ENCODE assay signal across 15 cellular contexts in the genomic region with DNA sequence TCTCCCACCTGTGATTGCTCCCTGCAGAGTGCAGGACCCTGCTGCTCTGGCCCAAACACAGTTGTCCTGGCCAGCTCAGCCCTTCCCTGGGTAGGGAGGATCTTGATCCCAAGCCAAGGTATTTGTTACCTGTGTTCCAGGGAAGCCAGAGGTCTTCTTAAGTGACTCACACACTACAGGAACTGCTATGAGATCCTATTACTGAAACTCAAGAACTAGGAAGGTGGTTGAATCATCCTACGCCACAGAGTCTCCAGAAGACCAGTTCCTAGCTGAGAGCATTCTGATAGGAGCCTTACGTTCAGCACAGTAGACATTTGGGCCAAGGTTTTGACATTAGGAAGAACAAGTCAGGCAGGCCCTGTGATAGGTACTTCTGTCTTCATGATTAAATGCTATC. TPM values are rescaled to one million over a fixed set of nuclear protein-coding genes. Genes with fewer than 3 reads are reported as not detected.
DNase-seq lines count a peak whose midpoint lies in the region; ATAC-seq and TF ChIP-seq lines count a peak whose summit lies in the region.
"Had no signal": no experiment of that assay in that cellular context is flagged by ENCODE, and none has a peak within 500 bp of the region (broad histone marks: within the 10 kb centered on the region; RNA-seq: fewer than 3 reads in every experiment).

No MANE protein-coding gene starts in this region.

- in situ Hi-C loops in mammary epithelial cell (cut with MboI; ENCODE audit: low sequenced_read_pairs in 2 of 2), result loop anchor here in 1 of 2 donors (5.0 kb wide), 1 partner anchor 34 kb away; no protein-coding TSS in a partner anchor

- BruUV-seq in Calu3 (replicated peaks; lab: Mats Ljungman, UMichigan) (no TSS peak), mammary epithelial cell (replicated peaks; lab: Mats Ljungman, UMichigan) (no TSS peak)

- peaks cover 45% of the 10 kb centered on the region for H3K4me1 Mint-ChIP-seq in Calu3 (ENCODE audit: low read depth, unreplicated experiment)
- H3K4me1 Mint-ChIP-seq: activated CD4-positive, alpha-beta T cell treated with anti-CD3 and anti-CD28 coated beads for 36 hours had no signal

- H3K4me1 ChIP-seq in mammary epithelial cell (ENCODE audit: insufficient read depth, low read length), result peaks cover 52% of the 10 kb centered on the region

- H3K4me3 Mint-ChIP-seq in Calu3 (ENCODE audit: low read depth, unreplicated experiment), result peak overlapping the region; percentile 51
- H3K4me3 Mint-ChIP-seq: activated CD4-positive, alpha-beta T cell treated with anti-CD3 and anti-CD28 coated beads for 36 hours; immature natural killer cell; T-helper 1 cell treated with Interleukin-12 subunit alpha and Interleukin-12 subunit beta and Interleukin-4 antibody, amounts not matched to agents 30 μg/mL and 1 μg/mL, for 36 hours had no signal

- no peak overlapping the region for H3K9ac ChIP-seq in mammary epithelial cell (ENCODE audit: insufficient read depth, low read length)

- H3K27me3 ChIP-seq in mammary epithelial cell (ENCODE audit: insufficient read depth, low read length), result no peaks in the 10 kb centered on the region
- H3K27me3 ChIP-seq: adrenal gland had no signal

- ATAC-seq in HG02588 (IDR thresholded peaks at IDR 0.05; ENCODE audit: unreplicated experiment), result no peak
- ATAC-seq in HG03097 (IDR thresholded peaks at IDR 0.05; ENCODE audit: low FRiP score, unreplicated experiment), result no peak
- ATAC-seq: activated CD4-positive, alpha-beta T cell treated with anti-CD3 and anti-CD28 coated beads for 36 hours; GM12878 had no signal

- intact Hi-C loops in Calu3 (cut with micrococcal nuclease; ENCODE audit: unreplicated experiment) (no loop called here), mammary epithelial cell (cut with micrococcal nuclease) (loop anchor here (1.0 kb wide), 1 partner anchor 23 kb away; no protein-coding TSS in a partner anchor)

- H3K4me3 ChIP-seq in mammary epithelial cell (replicated peaks in 1 of 3; ENCODE audit: insufficient read depth in 1 of 3, low read depth in 2 of 3, low read length in 3 of 3), result no peak overlapping the region
- H3K4me3 ChIP-seq: adrenal gland, GM12878 had no signal

- H3K79me2 ChIP-seq in mammary epithelial cell (ENCODE audit: insufficient read depth, low read length), result no peaks in the 10 kb centered on the region

- peaks cover 4% of the 10 kb centered on the region for H3K27me3 Mint-ChIP-seq in Calu3 (ENCODE audit: unreplicated experiment)

- dilution Hi-C loops in mammary epithelial cell (cut with HindIII; ENCODE audit: low sequenced_read_pairs), result no loop called here

- no peaks in the 10 kb centered on the region for H3K36me3 ChIP-seq in mammary epithelial cell (ENCODE audit: insufficient read depth, low read length)
- H3K36me3 ChIP-seq: adrenal gland had no signal

- no peaks in the 10 kb centered on the region for H3K9me3 ChIP-seq in mammary epithelial cell (replicated peaks; ENCODE audit: insufficient read depth, low read length)
- H3K9me3 ChIP-seq: adrenal gland had no signal

- no peaks in the 10 kb centered on the region for H4K20me1 ChIP-seq in mammary epithelial cell (ENCODE audit: insufficient read depth, low read length)

- no peaks in the 10 kb centered on the region for H3K9me3 Mint-ChIP-seq in Calu3 (ENCODE audit: low read depth, unreplicated experiment)
- H3K9me3 Mint-ChIP-seq: immature natural killer cell; T-helper 1 cell treated with Interleukin-12 subunit alpha and Interleukin-12 subunit beta and Interleukin-4 antibody, amounts not matched to agents 30 μg/mL and 1 μg/mL, for 36 hours had no signal

- peak; percentile 72 for DNase-seq in Calu3
- DNase-seq in M059J (ENCODE audit: low read depth), result peak; percentile 92
- peak; percentile 97 for DNase-seq in mammary epithelial cell
- peak; percentile 23 for DNase-seq in mucosa of gallbladder (ENCODE audit: low spot score)
- no peak for DNase-seq in cortex of kidney (lab: John Stamatoyannopoulos, UW)
- no peak for DNase-seq in globus pallidus (ENCODE audit: low spot score)
- DNase-seq: adrenal gland, DND-41, immature natural killer cell had no signal

- TF ChIP-seq CTCF in Calu3 (IDR thresholded peaks at IDR 0.05; ENCODE audit: unreplicated experiment) (no peak), mammary epithelial cell (conservative IDR thresholded peaks at IDR 0.05 in 1 of 2, IDR thresholded peaks at IDR 0.05 in 1 of 2; ENCODE audit: extremely low read depth in 1 of 2, insufficient read depth in 1 of 2, low read depth in 1 of 2, low read length in 2 of 2) (no peak)

- 0% methylated on average over 2 of the region's 2 CpGs for WGBS in mammary epithelial cell (ENCODE audit: low coverage, missing lambda C conversion rate)

- peak overlapping the region; percentile 10 for H2AFZ ChIP-seq in mammary epithelial cell (ENCODE audit: low read depth, low read length)

- H3K27ac Mint-ChIP-seq in Calu3 (ENCODE audit: unreplicated experiment), result peak overlapping the region; percentile 82
- H3K27ac Mint-ChIP-seq: activated CD4-positive, alpha-beta T cell treated with anti-CD3 and anti-CD28 coated beads for 36 hours; immature natural killer cell; T-helper 1 cell treated with Interleukin-12 subunit alpha and Interleukin-12 subunit beta and Interleukin-4 antibody, amounts not matched to agents 30 μg/mL and 1 μg/mL, for 36 hours had no signal

- peaks cover 7% of the 10 kb centered on the region for H3K36me3 Mint-ChIP-seq in Calu3 (ENCODE audit: insufficient read depth, unreplicated experiment)
- H3K36me3 Mint-ChIP-seq: immature natural killer cell had no signal

- CTCF ChIA-PET in Calu3 (lab: Charles Lee), result interaction anchor here (0.6 to 2.2 kb wide), 7 partner anchors 12 to 140 kb away, joined by 3 to 14 read pairs (median 4); a partner anchor contains a TSS
- CTCF ChIA-PET in mammary epithelial cell (lab: Charles Lee; ENCODE audit: low non-redundant PET), result interaction anchor here (0.5 kb wide), 1 partner anchor 34 kb away, joined by 5 read pairs; no protein-coding TSS in a partner anchor

- peak overlapping the region; percentile 87 for H3K27ac ChIP-seq in mammary epithelial cell (ENCODE audit: insufficient read depth, low read depth, low read length)
- H3K27ac ChIP-seq: adrenal gland had no signal

- H3K4me2 ChIP-seq in mammary epithelial cell (ENCODE audit: insufficient read depth, low read depth, low read length), result peak overlapping the region; percentile 28

RNA-seq across cellular contexts. Expression of a gene that starts 12.0 kb away (rescaled TPM):
- 3.3 and 4.3 TPM in 2 replicates for total RNA-seq in Calu3 (2022)
- total RNA-seq in M059J (2014; rRNA removed; shearing (Covaris generic)), result 0.98 and 1.4 TPM in 2 replicates
- total RNA-seq in mammary epithelial cell, result 1 to 10 TPM; 1.3 to 8.0 TPM
- 4.7 TPM for polyA plus RNA-seq in mammary epithelial cell
- 7.5 TPM for polyA minus RNA-seq in mammary epithelial cell
- total RNA-seq in mucosa of gallbladder, result 0.20 TPM
- total RNA-seq: activated CD4-positive, alpha-beta T cell treated with anti-CD3 and anti-CD28 coated beads for 36 hours had no signal
- polyA plus RNA-seq: immature natural killer cell had no signal

RNA-seq across cellular contexts. Expression of a gene that starts 18.7 kb away (rescaled TPM):
- 48.4 and 52.5 TPM in 2 replicates for total RNA-seq in Calu3 (2022)
- 17.5 and 27.5 TPM in 2 replicates for total RNA-seq in M059J (2014; rRNA removed; shearing (Covaris generic))
- 10 to 100 TPM; 12.5 to 15.6 TPM for total RNA-seq in mammary epithelial cell
- polyA plus RNA-seq in mammary epithelial cell, result 12.2 TPM
- 33.8 TPM for polyA minus RNA-seq in mammary epithelial cell
- 32.1 TPM for total RNA-seq in mucosa of gallbladder

RNA-seq across cellular contexts. Expression of a gene that starts 49.9 kb away (rescaled TPM):
- total RNA-seq in Calu3 (2022), result 64.1 and 70.9 TPM in 2 replicates
- total RNA-seq in M059J (2014; rRNA removed; shearing (Covaris generic)), result 91.3 and 111 TPM in 2 replicates
- 10 to 100 TPM; 18.0 to 35.9 TPM for total RNA-seq in mammary epithelial cell
- 18.1 TPM for polyA plus RNA-seq in mammary epithelial cell
- polyA minus RNA-seq in mammary epithelial cell, result 44.1 TPM
- total RNA-seq in mucosa of gallbladder, result 45.2 TPM

RNA-seq across cellular contexts. Expression of a gene that starts 52.7 kb away (rescaled TPM):
- total RNA-seq in Calu3 (2022), result 0.42 and 0.64 TPM in 2 replicates
- total RNA-seq in M059J (2014; rRNA removed; shearing (Covaris generic)), result not detected in 2 replicates
- total RNA-seq in mammary epithelial cell, result under 1 TPM; 0.17 to 0.24 TPM
- polyA plus RNA-seq in mammary epithelial cell, result 0.01 TPM
- polyA minus RNA-seq in mammary epithelial cell, result not detected
- total RNA-seq in mucosa of gallbladder, result 0.63 TPM
- total RNA-seq: dermis microvascular lymphatic vessel endothelial cell had no signal
- polyA plus RNA-seq: immature natural killer cell had no signal

Comparison
In these comparisons a context has a peak if more than half of its experiments do, and no peak if none do; other contexts are left out.
1. DNase-seq: peak in Calu3 (single experiment), M059J (single experiment), mammary epithelial cell (single experiment) and mucosa of gallbladder (single experiment); none in cortex of kidney (single experiment) and globus pallidus (single experiment).